Comparison of ENCODE assay signal across 17 cellular contexts in the genomic region with DNA sequence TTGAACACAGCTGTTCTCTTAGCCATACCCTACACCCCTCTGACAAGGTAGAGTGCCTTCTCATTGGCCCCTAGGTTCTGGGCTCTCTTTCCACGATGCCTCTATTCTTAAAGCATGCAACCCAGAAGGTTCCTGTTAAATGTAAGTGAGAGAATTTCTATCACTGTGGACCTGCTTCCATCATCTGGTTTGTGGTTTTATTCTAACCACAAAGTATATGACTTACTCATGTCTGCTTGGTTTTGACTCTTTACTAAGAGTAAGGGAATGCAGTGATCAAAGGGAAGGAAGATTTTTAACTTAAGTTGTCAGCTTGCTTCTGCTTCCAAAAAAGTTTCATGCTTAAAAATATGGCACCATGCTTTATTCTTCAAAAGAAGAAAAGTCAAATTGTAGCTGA.
DNase-seq lines count a peak whose midpoint lies in the region; ATAC-seq and TF ChIP-seq lines count a peak whose summit lies in the region.
"Had no signal": no experiment of that assay in that cellular context is flagged by ENCODE, and none has a peak within 500 bp of the region (broad histone marks: within the 10 kb centered on the region; RNA-seq: fewer than 3 reads in every experiment).

No MANE protein-coding gene starts in this region.

- H3K9me3 Mint-ChIP-seq in GM23338 = peaks cover 3% of the 10 kb centered on the region; the same call in 2 of the 3 replicates
- no peaks in the 10 kb centered on the region for H3K9me3 Mint-ChIP-seq in activated CD8-positive, alpha-beta T cell treated with anti-CD3 and anti-CD28 coated beads for 36 hours
- H3K9me3 Mint-ChIP-seq: effector memory CD8-positive, alpha-beta T cell; neural crest cell had no signal

- no peak overlapping the region for H3K27ac ChIP-seq in GM23338 (ENCODE audit: low read depth)
- no peak overlapping the region for H3K27ac ChIP-seq in testis
- H3K27ac ChIP-seq: hepatocyte, lower lobe of right lung, thoracic aorta had no signal

- POLR2A ChIA-PET in activated CD8-positive, alpha-beta T cell treated with anti-CD3 and anti-CD28 coated beads for 36 hours (lab: Charles Lee) = no interaction called here

- H3K9me2 ChIP-seq in GM23338 (ENCODE audit: insufficient read depth) = peaks cover 5% of the 10 kb centered on the region

- no peak overlapping the region for H3K4me3 Mint-ChIP-seq in GM23338
- H3K4me3 Mint-ChIP-seq in activated CD8-positive, alpha-beta T cell treated with anti-CD3 and anti-CD28 coated beads for 36 hours = no peak overlapping the region
- H3K4me3 Mint-ChIP-seq: effector memory CD8-positive, alpha-beta T cell; neural crest cell had no signal

- H3K79me2 ChIP-seq in GM23338 (replicated peaks; ENCODE audit: insufficient read depth) = no peaks in the 10 kb centered on the region
- H3K79me2 ChIP-seq: hepatocyte had no signal

- no peak overlapping the region for H3K4me2 ChIP-seq in GM23338
- H3K4me2 ChIP-seq: hepatocyte had no signal

- intact Hi-C loops in activated CD8-positive, alpha-beta T cell treated with anti-CD3 and anti-CD28 coated beads for 36 hours (cut with micrococcal nuclease) = no loop called here
- intact Hi-C loops in testis (cut with DNase I; ENCODE audit: low total_unique reads) = no loop called here

- H3K27me3 ChIP-seq in GM23338 (ENCODE audit: insufficient read depth) = no peaks in the 10 kb centered on the region
- no peaks in the 10 kb centered on the region for H3K27me3 ChIP-seq in testis
- H3K27me3 ChIP-seq: hepatocyte had no signal

- no peaks in the 10 kb centered on the region for H3K36me3 Mint-ChIP-seq in GM23338 (ENCODE audit: low read depth)
- H3K36me3 Mint-ChIP-seq in activated CD8-positive, alpha-beta T cell treated with anti-CD3 and anti-CD28 coated beads for 36 hours (ENCODE audit: low read depth) = no peaks in the 10 kb centered on the region

- TF ChIP-seq CTCF in GM23338 (conservative IDR thresholded peaks at IDR 0.05; ENCODE audit: low read depth in 2 of 2) (no peak), testis (IDR thresholded peaks at IDR 0.05) (no peak)
- TF ChIP-seq CTCF in activated CD8-positive, alpha-beta T cell treated with anti-CD3 and anti-CD28 coated beads for 36 hours (IDR thresholded peaks at IDR 0.05) = no peak

- CTCF ChIA-PET in activated CD8-positive, alpha-beta T cell treated with anti-CD3 and anti-CD28 coated beads for 36 hours (lab: Charles Lee) = interaction anchor here (1.4 kb wide), 2 partner anchors 24 to 137 kb away, joined by 4 to 6 read pairs; no protein-coding TSS in a partner anchor

- H3K4me1 Mint-ChIP-seq in GM23338 = no peaks in the 10 kb centered on the region
- peaks cover 4% of the 10 kb centered on the region for H3K4me1 Mint-ChIP-seq in activated CD8-positive, alpha-beta T cell treated with anti-CD3 and anti-CD28 coated beads for 36 hours (ENCODE audit: low read depth)
- H3K4me1 Mint-ChIP-seq: neural crest cell had no signal

- H3K4me3 ChIP-seq in skeletal muscle cell (ENCODE audit: low read depth, low read length) = no peak overlapping the region
- no peak overlapping the region for H3K4me3 ChIP-seq in GM23338
- H3K4me3 ChIP-seq in testis = no peak overlapping the region
- H3K4me3 ChIP-seq: HAP-1, hepatocyte, lower lobe of right lung, thoracic aorta had no signal

- no peak overlapping the region for H2AFZ ChIP-seq in GM23338
- H2AFZ ChIP-seq: hepatocyte had no signal

- H4K20me1 ChIP-seq in GM23338 (replicated peaks; ENCODE audit: insufficient read depth) = no peaks in the 10 kb centered on the region

- peaks cover 7% of the 10 kb centered on the region for H3K27me3 Mint-ChIP-seq in GM23338 (ENCODE audit: insufficient read depth, low read depth, poor library complexity)
- peaks cover 5% of the 10 kb centered on the region for H3K27me3 Mint-ChIP-seq in activated CD8-positive, alpha-beta T cell treated with anti-CD3 and anti-CD28 coated beads for 36 hours

- DNase-seq in EH (ENCODE audit: low read depth) (peak; percentile 66), MV-4-11 (lab: John Stamatoyannopoulos, UW) (peak; percentile 17), dedifferentiated amniotic fluid mesenchymal stem cell (ENCODE audit: extremely low spot score) (peak; percentile 64), skeletal muscle cell (ENCODE audit: low read depth) (peak; percentile 49), GM23338 (ENCODE audit: low spot score) (no peak), testis (no peak)
- no peak for DNase-seq in activated CD8-positive, alpha-beta T cell treated with anti-CD3 and anti-CD28 coated beads for 36 hours
- DNase-seq: amygdala; effector memory CD8-positive, alpha-beta T cell; lower lobe of right lung; NCI-H1436 treated with DMSO at 0.1 percent for 48 hours; Right ventricle myocardium superior had no signal

- ATAC-seq in GM23338 (no peak), GM21360 (IDR thresholded peaks at IDR 0.05; ENCODE audit: unreplicated experiment) (no peak)
- ATAC-seq in activated CD8-positive, alpha-beta T cell treated with anti-CD3 and anti-CD28 coated beads for 36 hours = no peak
- ATAC-seq: effector memory CD8-positive, alpha-beta T cell; lower lobe of right lung had no signal

- no peaks in the 10 kb centered on the region for H3K4me1 ChIP-seq in GM23338 (ENCODE audit: insufficient read depth)
- peaks cover 5% of the 10 kb centered on the region for H3K4me1 ChIP-seq in testis
- H3K4me1 ChIP-seq: HAP-1, lower lobe of right lung had no signal

- no peak overlapping the region for H3K27ac Mint-ChIP-seq in GM23338
- no peak overlapping the region for H3K27ac Mint-ChIP-seq in activated CD8-positive, alpha-beta T cell treated with anti-CD3 and anti-CD28 coated beads for 36 hours
- H3K27ac Mint-ChIP-seq: effector memory CD8-positive, alpha-beta T cell had no signal

- no peak for TF ChIP-seq POLR2A in testis (IDR thresholded peaks at IDR 0.05)

- no peaks in the 10 kb centered on the region for H3K9me3 ChIP-seq in testis
- H3K9me3 ChIP-seq: HAP-1, lower lobe of right lung, thoracic aorta had no signal

- H3K36me3 ChIP-seq in GM23338 (ENCODE audit: insufficient read depth) (no peaks in the 10 kb centered on the region), testis (ENCODE audit: low read depth, missing control alignments) (no peaks in the 10 kb centered on the region)
- H3K36me3 ChIP-seq: HAP-1, lower lobe of right lung, thoracic aorta had no signal

- no peaks in the 10 kb centered on the region for H3F3A ChIP-seq in GM23338 (replicated peaks; ENCODE audit: low read depth)

- 85 to 100% methylated on average over 1 of the region's 1 CpG for WGBS in testis, 2 donors

TF ChIP-seq in GM23338, 12 proteins besides CTCF, POLR2A, EP300 and RAD21 (continues in another document):
- TF ChIP-seq ZNF331 (CRISPR knock-in tag; IDR thresholded peaks at IDR 0.05; ENCODE audit: low read depth) = no peak
- TF ChIP-seq, protein P1, sequence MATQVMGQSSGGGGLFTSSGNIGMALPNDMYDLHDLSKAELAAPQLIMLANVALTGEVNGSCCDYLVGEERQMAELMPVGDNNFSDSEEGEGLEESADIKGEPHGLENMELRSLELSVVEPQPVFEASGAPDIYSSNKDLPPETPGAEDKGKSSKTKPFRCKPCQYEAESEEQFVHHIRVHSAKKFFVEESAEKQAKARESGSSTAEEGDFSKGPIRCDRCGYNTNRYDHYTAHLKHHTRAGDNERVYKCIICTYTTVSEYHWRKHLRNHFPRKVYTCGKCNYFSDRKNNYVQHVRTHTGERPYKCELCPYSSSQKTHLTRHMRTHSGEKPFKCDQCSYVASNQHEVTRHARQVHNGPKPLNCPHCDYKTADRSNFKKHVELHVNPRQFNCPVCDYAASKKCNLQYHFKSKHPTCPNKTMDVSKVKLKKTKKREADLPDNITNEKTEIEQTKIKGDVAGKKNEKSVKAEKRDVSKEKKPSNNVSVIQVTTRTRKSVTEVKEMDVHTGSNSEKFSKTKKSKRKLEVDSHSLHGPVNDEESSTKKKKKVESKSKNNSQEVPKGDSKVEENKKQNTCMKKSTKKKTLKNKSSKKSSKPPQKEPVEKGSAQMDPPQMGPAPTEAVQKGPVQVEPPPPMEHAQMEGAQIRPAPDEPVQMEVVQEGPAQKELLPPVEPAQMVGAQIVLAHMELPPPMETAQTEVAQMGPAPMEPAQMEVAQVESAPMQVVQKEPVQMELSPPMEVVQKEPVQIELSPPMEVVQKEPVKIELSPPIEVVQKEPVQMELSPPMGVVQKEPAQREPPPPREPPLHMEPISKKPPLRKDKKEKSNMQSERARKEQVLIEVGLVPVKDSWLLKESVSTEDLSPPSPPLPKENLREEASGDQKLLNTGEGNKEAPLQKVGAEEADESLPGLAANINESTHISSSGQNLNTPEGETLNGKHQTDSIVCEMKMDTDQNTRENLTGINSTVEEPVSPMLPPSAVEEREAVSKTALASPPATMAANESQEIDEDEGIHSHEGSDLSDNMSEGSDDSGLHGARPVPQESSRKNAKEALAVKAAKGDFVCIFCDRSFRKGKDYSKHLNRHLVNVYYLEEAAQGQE (IDR thresholded peaks at IDR 0.05; ENCODE audit: unreplicated experiment) = no peak

Comparison
In these comparisons a context has a peak if more than half of its experiments do, and no peak if none do; other contexts are left out.
1. DNase-seq: peak in EH (single experiment), MV-4-11 (single experiment), dedifferentiated amniotic fluid mesenchymal stem cell (single experiment) and skeletal muscle cell (single experiment); none in GM23338 (single experiment), activated CD8-positive, alpha-beta T cell treated with anti-CD3 and anti-CD28 coated beads for 36 hours (single experiment) and testis (single experiment).